ENCODE assay signal across 19 cellular contexts in genomic region chr14:105767315-105767714, GRCh38.
DNase-seq lines count a peak whose midpoint lies in the region; ATAC-seq, FAIRE-seq and TF ChIP-seq lines count a peak whose summit lies in the region.
"Had no signal": no experiment of that assay in that cellular context is flagged by ENCODE, and none has a peak within 500 bp of the region (broad histone marks: within the 10 kb centered on the region; RNA-seq: fewer than 3 reads in every experiment).

No MANE protein-coding gene starts in this region.

- no peak for DNase-seq in activated naive CD8-positive, alpha-beta T cell treated with anti-CD3 and anti-CD28 coated beads, Interleukin-2, amount 50 U/mL, for 24 hours
- DNase-seq in activated naive CD8-positive, alpha-beta T cell treated with anti-CD3 and anti-CD28 coated beads for 36 hours: no peak
- peak; percentile 29 for DNase-seq in kidney
- DNase-seq in spleen: peak; percentile 42
- no peak for DNase-seq in cerebellum (ENCODE audit: low spot score)
- no peak for DNase-seq in mesenchymal stem cell
- DNase-seq in right cardiac atrium: no peak
- DNase-seq: CD8-positive, alpha-beta memory T cell; GDM1; H7; NCI-H1436 treated with DMSO at 0.1 percent for 48 hours; NCI-H2029 treated with DMSO at 0.1 percent for 48 hours; NCI-H2171 treated with DMSO at 0.1 percent for 48 hours; NCI-H446 treated with DMSO at 0.1 percent for 48 hours; NK-92 treated with Interleukin-12 subunit alpha and Interleukin-12 subunit beta, amount 100 ng/mL, for 24 hours had no signal

- no peaks in the 10 kb centered on the region for H3K27me3 Mint-ChIP-seq in activated naive CD8-positive, alpha-beta T cell treated with anti-CD3 and anti-CD28 coated beads, Interleukin-2, amount 50 U/mL, for 24 hours
- no peaks in the 10 kb centered on the region for H3K27me3 Mint-ChIP-seq in activated naive CD8-positive, alpha-beta T cell treated with anti-CD3 and anti-CD28 coated beads for 36 hours
- H3K27me3 Mint-ChIP-seq: CD8-positive, alpha-beta memory T cell had no signal

- H2BK5ac ChIP-seq in mesenchymal stem cell (ENCODE audit: low read depth, low read length, poor library complexity, severe bottlenecking): no peak overlapping the region

- no peaks in the 10 kb centered on the region for H3K36me3 Mint-ChIP-seq in activated naive CD8-positive, alpha-beta T cell treated with anti-CD3 and anti-CD28 coated beads, Interleukin-2, amount 50 U/mL, for 24 hours (ENCODE audit: low read depth)
- no peaks in the 10 kb centered on the region for H3K36me3 Mint-ChIP-seq in activated naive CD8-positive, alpha-beta T cell treated with anti-CD3 and anti-CD28 coated beads for 36 hours
- H3K36me3 Mint-ChIP-seq: CD8-positive, alpha-beta memory T cell had no signal

- H3K27ac ChIP-seq in kidney (ENCODE audit: low read depth in 2 of 2, low read length in 2 of 2) (no peak overlapping the region), spleen (no peak overlapping the region), mesenchymal stem cell (ENCODE audit: low read length, poor library complexity, severe bottlenecking) (no peak overlapping the region), right cardiac atrium (ENCODE audit: low read length) (no peak overlapping the region)
- H3K27ac ChIP-seq: BLaER1, KMS-11 had no signal

- no peak overlapping the region for H3K27ac Mint-ChIP-seq in activated naive CD8-positive, alpha-beta T cell treated with anti-CD3 and anti-CD28 coated beads, Interleukin-2, amount 50 U/mL, for 24 hours
- no peak overlapping the region for H3K27ac Mint-ChIP-seq in activated naive CD8-positive, alpha-beta T cell treated with anti-CD3 and anti-CD28 coated beads for 36 hours
- H3K27ac Mint-ChIP-seq: CD8-positive, alpha-beta memory T cell had no signal

- H2BK12ac ChIP-seq in mesenchymal stem cell (ENCODE audit: low read length in 2 of 2): no peak overlapping the region

- H2AK5ac ChIP-seq in mesenchymal stem cell (ENCODE audit: low read length, severe bottlenecking): no peak overlapping the region

- H3K9me3 ChIP-seq in kidney (ENCODE audit: control insufficient read depth in 1 of 2, low read length in 2 of 2) (no peaks in the 10 kb centered on the region), spleen (no peaks in the 10 kb centered on the region), mesenchymal stem cell (ENCODE audit: control insufficient read depth, low read length) (no peaks in the 10 kb centered on the region), right cardiac atrium (ENCODE audit: control insufficient read depth, low read length) (no peaks in the 10 kb centered on the region)
- H3K9me3 ChIP-seq: BLaER1 had no signal

- no peak overlapping the region for H2BK120ac ChIP-seq in mesenchymal stem cell (ENCODE audit: low read depth, low read length)

- no peak overlapping the region for H2AFZ ChIP-seq in mesenchymal stem cell (ENCODE audit: low read depth, low read length)

- no peaks in the 10 kb centered on the region for H3K9me3 Mint-ChIP-seq in activated naive CD8-positive, alpha-beta T cell treated with anti-CD3 and anti-CD28 coated beads, Interleukin-2, amount 50 U/mL, for 24 hours
- H3K9me3 Mint-ChIP-seq in activated naive CD8-positive, alpha-beta T cell treated with anti-CD3 and anti-CD28 coated beads for 36 hours: no peaks in the 10 kb centered on the region
- H3K9me3 Mint-ChIP-seq: CD8-positive, alpha-beta memory T cell had no signal

- FAIRE-seq in kidney (lab: Jason Lieb, UNC): no peak
- FAIRE-seq: GM12878 had no signal

- H4K91ac ChIP-seq in mesenchymal stem cell (ENCODE audit: low read length): no peak overlapping the region

- no peak for TF ChIP-seq POLR2A in spleen (IDR thresholded peaks at IDR 0.05)

- H3K36me3 ChIP-seq in kidney (ENCODE audit: control insufficient read depth in 1 of 2, insufficient read depth in 2 of 2, low read length in 2 of 2) (no peaks in the 10 kb centered on the region), spleen (no peaks in the 10 kb centered on the region), mesenchymal stem cell (ENCODE audit: control insufficient read depth in 1 of 2, insufficient read depth in 2 of 2, low read depth in 1 of 2, low read length in 2 of 2) (no peaks in the 10 kb centered on the region)
- H3K36me3 ChIP-seq: BLaER1 had no signal

- H3K79me1 ChIP-seq in mesenchymal stem cell (replicated peaks; ENCODE audit: low read length, poor library complexity, severe bottlenecking): no peaks in the 10 kb centered on the region

- no peak overlapping the region for H4K8ac ChIP-seq in mesenchymal stem cell (ENCODE audit: low read length)

- no peak for TF ChIP-seq CTCF in kidney (IDR thresholded peaks at IDR 0.05; ENCODE audit: borderline replicate concordance, extremely low read depth, insufficient read depth)
- TF ChIP-seq CTCF in spleen (IDR thresholded peaks at IDR 0.05 in 8 of 11, conservative IDR thresholded peaks at IDR 0.05 in 3 of 11): no peak

- intact Hi-C loops in kidney (cut with DNase I) (no loop called here), spleen (cut with DNase I; ENCODE audit: low total_unique reads) (no loop called here), right cardiac atrium (cut with DNase I) (loop anchor here in 1 of 4 donors (10.0 kb wide), 1 partner anchor 153 kb away; no protein-coding TSS in a partner anchor)

- no peak overlapping the region for H3K9ac ChIP-seq in kidney (ENCODE audit: low read length in 2 of 2)
- H3K9ac ChIP-seq in mesenchymal stem cell (ENCODE audit: low read length): no peak overlapping the region
- H3K9ac ChIP-seq: BLaER1, KMS-11 had no signal

- no peak overlapping the region for H2BK15ac ChIP-seq in mesenchymal stem cell (ENCODE audit: low read depth, poor library complexity, severe bottlenecking)

- no peaks in the 10 kb centered on the region for H3K4me1 ChIP-seq in kidney (ENCODE audit: control insufficient read depth in 1 of 2, insufficient read depth in 1 of 2, low read depth in 1 of 2, low read length in 2 of 2)
- no peaks in the 10 kb centered on the region for H3K4me1 ChIP-seq in spleen
- H3K4me1 ChIP-seq in mesenchymal stem cell (ENCODE audit: control insufficient read depth, insufficient read depth, low read depth, low read length): no peaks in the 10 kb centered on the region
- H3K4me1 ChIP-seq in right cardiac atrium (ENCODE audit: control insufficient read depth, insufficient read depth, low read length): no peaks in the 10 kb centered on the region
- H3K4me1 ChIP-seq: BLaER1 had no signal

- no peaks in the 10 kb centered on the region for H3K4me1 Mint-ChIP-seq in activated naive CD8-positive, alpha-beta T cell treated with anti-CD3 and anti-CD28 coated beads, Interleukin-2, amount 50 U/mL, for 24 hours
- no peaks in the 10 kb centered on the region for H3K4me1 Mint-ChIP-seq in activated naive CD8-positive, alpha-beta T cell treated with anti-CD3 and anti-CD28 coated beads for 36 hours
- H3K4me1 Mint-ChIP-seq: CD8-positive, alpha-beta memory T cell had no signal

- no peak overlapping the region for H3K18ac ChIP-seq in mesenchymal stem cell (ENCODE audit: low read depth in 1 of 2, low read length in 2 of 2)

- no peaks in the 10 kb centered on the region for H3K27me3 ChIP-seq in spleen (replicated peaks in 1 of 7)
- no peaks in the 10 kb centered on the region for H3K27me3 ChIP-seq in mesenchymal stem cell (ENCODE audit: control insufficient read depth in 1 of 2, insufficient read depth in 1 of 2, low read length in 2 of 2)
- H3K27me3 ChIP-seq in right cardiac atrium (ENCODE audit: control insufficient read depth, insufficient read depth): no peaks in the 10 kb centered on the region
- H3K27me3 ChIP-seq: BLaER1 had no signal

- H3K4me3 Mint-ChIP-seq in activated naive CD8-positive, alpha-beta T cell treated with anti-CD3 and anti-CD28 coated beads, Interleukin-2, amount 50 U/mL, for 24 hours: no peak overlapping the region
- no peak overlapping the region for H3K4me3 Mint-ChIP-seq in activated naive CD8-positive, alpha-beta T cell treated with anti-CD3 and anti-CD28 coated beads for 36 hours
- H3K4me3 Mint-ChIP-seq: CD8-positive, alpha-beta memory T cell had no signal

- no peak overlapping the region for H3K4me2 ChIP-seq in mesenchymal stem cell (ENCODE audit: low read length, poor library complexity, severe bottlenecking)
- H3K4me2 ChIP-seq: BLaER1, KMS-11 had no signal

- H3K4me3 ChIP-seq in kidney (ENCODE audit: low read length in 2 of 2) (no peak overlapping the region), spleen (no peak overlapping the region), mesenchymal stem cell (ENCODE audit: insufficient read depth in 1 of 2, low read depth in 1 of 2, low read length in 2 of 2) (no peak overlapping the region), right cardiac atrium (ENCODE audit: low read length) (no peak overlapping the region)
- H3K4me3 ChIP-seq: BLaER1, GM12878 had no signal

- no peak overlapping the region for H3K23ac ChIP-seq in mesenchymal stem cell (ENCODE audit: low read length in 2 of 2)

- H3K4ac ChIP-seq in mesenchymal stem cell (ENCODE audit: low read depth in 1 of 2, low read length in 2 of 2): no peak overlapping the region

- no peak overlapping the region for H3K14ac ChIP-seq in mesenchymal stem cell (ENCODE audit: low read length in 2 of 2)

- peak; percentile 10 for ATAC-seq in activated naive CD8-positive, alpha-beta T cell treated with anti-CD3 and anti-CD28 coated beads, Interleukin-2, amount 50 U/mL, for 24 hours
- ATAC-seq in GM21529 (IDR thresholded peaks at IDR 0.05; ENCODE audit: unreplicated experiment): no peak
- no peak for ATAC-seq in right cardiac atrium
- ATAC-seq: GM12878 had no signal

- WGBS in spleen, 5 donors: 84 to 92% (median 86%) methylated on average over 7 of the region's 7 CpGs
- WGBS in mesenchymal stem cell: 67% methylated on average over 7 of the region's 7 CpGs
- WGBS in right cardiac atrium: 80% methylated on average over 7 of the region's 7 CpGs

Comparison
In these comparisons a context has a peak if more than half of its experiments do, and no peak if none do; other contexts are left out.
1. DNase-seq: peak in kidney (single experiment) and spleen (single experiment); none in activated naive CD8-positive, alpha-beta T cell treated with anti-CD3 and anti-CD28 coated beads, Interleukin-2, amount 50 U/mL, for 24 hours (single experiment), activated naive CD8-positive, alpha-beta T cell treated with anti-CD3 and anti-CD28 coated beads for 36 hours (single experiment), cerebellum (single experiment), mesenchymal stem cell (single experiment) and right cardiac atrium (0 of 3).